26 cellular contexts compared by ENCODE assay signal in genomic region chr1:37701051-37701450, GRCh38. TPM values are rescaled to one million over a fixed set of nuclear protein-coding genes. Genes with fewer than 3 reads are reported as not detected.
"Had no signal": no experiment of that assay in that cellular context is flagged by ENCODE, and none has a peak within 500 bp of the region (broad histone marks: within the 10 kb centered on the region; RNA-seq: fewer than 3 reads in every experiment).

No MANE protein-coding gene starts in this region.

- H3K27me3 Mint-ChIP-seq: activated B cell treated with CpG ODN at 0.5 μM for 24 hours; activated CD4-positive, alpha-beta T cell treated with anti-CD3 and anti-CD28 coated beads, Interleukin-2, amount 10 ng/mL, durations not matched to agents 24 days and 14 days; activated CD8-positive, alpha-beta memory T cell treated with anti-CD3 and anti-CD28 coated beads, Interleukin-2, amount 10 ng/mL, durations not matched to agents 7 days and 5 days; activated naive CD8-positive, alpha-beta T cell treated with anti-CD3 and anti-CD28 coated beads, Interleukin-2, amount 10 ng/mL, durations not matched to agents 7 days and 5 days; activated T-helper 17 cell treated with anti-CD3 and anti-CD28 coated beads, Interleukin-2, amount 50 U/mL, for 72 hours had no signal

- H3K4me1 ChIP-seq: adrenal gland, body of pancreas had no signal

- H3K27ac Mint-ChIP-seq: activated B cell treated with CpG ODN at 0.5 μM for 24 hours; activated CD8-positive, alpha-beta memory T cell treated with anti-CD3 and anti-CD28 coated beads, Interleukin-2, amount 10 ng/mL, durations not matched to agents 7 days and 5 days; activated naive CD8-positive, alpha-beta T cell treated with anti-CD3 and anti-CD28 coated beads, Interleukin-2, amount 10 ng/mL, durations not matched to agents 7 days and 5 days; activated T-helper 17 cell treated with anti-CD3 and anti-CD28 coated beads, Interleukin-2, amount 50 U/mL, for 72 hours; T-helper 1 cell treated with Interleukin-12 subunit alpha and Interleukin-12 subunit beta and Interleukin-4 antibody, amounts not matched to agents 30 μg/mL and 1 μg/mL, for 36 hours had no signal

- H3K9me3 Mint-ChIP-seq: activated B cell treated with CpG ODN at 0.5 μM for 24 hours; activated CD4-positive, alpha-beta T cell treated with anti-CD3 and anti-CD28 coated beads, Interleukin-2, amount 10 ng/mL, durations not matched to agents 24 days and 14 days; activated naive CD8-positive, alpha-beta T cell treated with anti-CD3 and anti-CD28 coated beads, Interleukin-2, amount 10 ng/mL, durations not matched to agents 7 days and 5 days; activated T-cell treated with anti-CD3 and anti-CD28 coated beads, Interleukin-2, amount 50 U/mL, for 4 hours; activated T-helper 17 cell treated with anti-CD3 and anti-CD28 coated beads, Interleukin-2, amount 50 U/mL, for 72 hours; T-helper 1 cell treated with Interleukin-12 subunit alpha and Interleukin-12 subunit beta and Interleukin-4 antibody, amounts not matched to agents 30 μg/mL and 1 μg/mL, for 36 hours had no signal

- ATAC-seq: activated CD8-positive, alpha-beta memory T cell treated with anti-CD3 and anti-CD28 coated beads, Interleukin-2, amount 10 ng/mL, durations not matched to agents 7 days and 5 days; activated T-cell treated with anti-CD3 and anti-CD28 coated beads, Interleukin-2, amount 50 U/mL, for 4 hours; activated T-helper 17 cell treated with anti-CD3 and anti-CD28 coated beads, Interleukin-2, amount 50 U/mL, for 72 hours; body of pancreas; PC-3 had no signal

- H3K4me1 Mint-ChIP-seq: activated B cell treated with CpG ODN at 0.5 μM for 24 hours; activated T-helper 17 cell treated with anti-CD3 and anti-CD28 coated beads, Interleukin-2, amount 50 U/mL, for 72 hours had no signal

- H3K27me3 ChIP-seq: adrenal gland, body of pancreas, MG63 had no signal

- H3K4me3 Mint-ChIP-seq: activated B cell treated with CpG ODN at 0.5 μM for 24 hours; activated CD4-positive, alpha-beta T cell treated with anti-CD3 and anti-CD28 coated beads, Interleukin-2, amount 10 ng/mL, durations not matched to agents 24 days and 14 days; activated CD8-positive, alpha-beta memory T cell treated with anti-CD3 and anti-CD28 coated beads, Interleukin-2, amount 10 ng/mL, durations not matched to agents 7 days and 5 days; activated naive CD8-positive, alpha-beta T cell treated with anti-CD3 and anti-CD28 coated beads, Interleukin-2, amount 10 ng/mL, durations not matched to agents 7 days and 5 days; activated T-cell treated with anti-CD3 and anti-CD28 coated beads, Interleukin-2, amount 50 U/mL, for 4 hours; activated T-helper 17 cell treated with anti-CD3 and anti-CD28 coated beads, Interleukin-2, amount 50 U/mL, for 72 hours; T-helper 1 cell treated with Interleukin-12 subunit alpha and Interleukin-12 subunit beta and Interleukin-4 antibody, amounts not matched to agents 30 μg/mL and 1 μg/mL, for 36 hours had no signal

- H3K36me3 ChIP-seq: adrenal gland had no signal

- H3K27ac ChIP-seq: adrenal gland, body of pancreas had no signal

- DNase-seq: activated B cell treated with CpG ODN at 0.5 μM for 24 hours; activated CD4-positive, alpha-beta T cell treated with anti-CD3 and anti-CD28 coated beads for 1 hour; activated CD4-positive, alpha-beta T cell treated with anti-CD3 and anti-CD28 coated beads, Interleukin-2, amount 10 ng/mL, durations not matched to agents 24 days and 14 days; activated CD4-positive, alpha-beta T cell treated with anti-CD3 and anti-CD28 coated beads, Interleukin-2, amount 50 U/mL, for 48 hours; activated CD8-positive, alpha-beta memory T cell treated with anti-CD3 and anti-CD28 coated beads, Interleukin-2, amount 10 ng/mL, durations not matched to agents 7 days and 5 days; activated gamma-delta T cell; activated naive CD4-positive, alpha-beta T cell treated with anti-CD3 and anti-CD28 coated beads, Interleukin-2, amount 50 U/mL, for 16 hours; activated naive CD8-positive, alpha-beta T cell treated with anti-CD3 and anti-CD28 coated beads, Interleukin-2, amount 10 ng/mL, durations not matched to agents 7 days and 5 days; activated T-cell treated with anti-CD3 and anti-CD28 coated beads, Interleukin-2, amount 50 U/mL, for 4 hours; adrenal gland; aorta; body of pancreas; central memory CD4-positive, alpha-beta T cell; MG63; MV-4-11; NCI-H1092 treated with DMSO at 0.1 percent for 48 hours; NCI-H1417 treated with DMSO at 0.1 percent for 48 hours; NCI-H1694; NCI-H2029 treated with DMSO at 0.1 percent for 48 hours; NCI-H446; NCI-H524; PC-3; SHP77 treated with DMSO at 0.1 percent for 48 hours; T1000 had no signal

- H3K9me3 ChIP-seq: adrenal gland, body of pancreas, MG63 had no signal

- H3K4me3 ChIP-seq: adrenal gland, body of pancreas, MG63 had no signal

RNA-seq across cellular contexts. Expression of gene CDCA8, which starts 8.7 kb away (rescaled TPM):
- total RNA-seq: body of pancreas had no signal
